Comparison of ENCODE assay signal across 30 cellular contexts in the genomic region with DNA sequence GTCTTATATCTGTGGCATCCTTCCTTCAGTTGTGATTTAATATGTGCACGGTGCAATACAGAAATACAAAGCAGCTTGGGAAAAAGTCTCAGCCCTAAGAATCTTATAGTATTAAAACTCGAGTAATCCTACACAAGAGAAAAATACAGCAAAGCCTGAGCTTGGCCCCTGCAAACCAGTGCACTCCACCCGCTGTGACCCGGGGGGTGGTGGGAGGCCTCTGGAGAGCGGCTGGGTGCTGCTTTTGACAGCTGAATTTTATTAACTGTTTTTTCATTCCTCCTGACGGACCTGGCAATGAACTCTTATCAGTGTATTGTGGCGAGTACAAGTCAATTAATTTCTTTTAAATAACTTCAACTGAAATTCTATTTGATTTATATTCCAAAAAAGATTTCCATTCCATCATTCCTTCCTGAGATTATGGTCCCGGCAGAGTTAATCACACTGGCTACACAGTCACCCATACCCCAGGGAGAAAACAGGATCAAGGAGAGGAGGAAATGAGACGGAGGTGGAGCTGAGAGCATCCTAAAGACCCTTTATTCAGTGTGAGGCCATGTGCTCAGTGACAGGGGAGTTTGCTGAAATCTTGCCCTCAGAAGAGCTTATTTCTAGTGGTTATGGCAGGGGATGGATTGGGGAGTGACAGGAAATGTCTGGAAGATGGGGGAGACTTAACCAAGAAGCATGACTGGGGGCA.
"Had no signal": no experiment of that assay in that cellular context is flagged by ENCODE, and none has a peak within 500 bp of the region (broad histone marks: within the 10 kb centered on the region; RNA-seq: fewer than 3 reads in every experiment).

No MANE protein-coding gene starts in this region.

- H3K9me3 Mint-ChIP-seq: activated CD4-positive, alpha-beta memory T cell treated with anti-CD3 and anti-CD28 coated beads, Interleukin-2, amount 10 ng/mL, durations not matched to agents 7 days and 5 days; activated naive CD8-positive, alpha-beta T cell treated with anti-CD3 and anti-CD28 coated beads, Interleukin-2, amount 10 ng/mL, durations not matched to agents 7 days and 5 days; T-cell had no signal

- H3K4me3 ChIP-seq: ascending aorta, SJCRH30, SK-N-MC had no signal

- H3K27me3 ChIP-seq: ascending aorta, SJCRH30 had no signal

- H3K27ac ChIP-seq: ascending aorta, KMS-11, SJCRH30, SK-N-MC, VCaP had no signal

- H3K9me3 ChIP-seq: ascending aorta, SJCRH30 had no signal

- H3K4me2 ChIP-seq: KMS-11 had no signal

- H3K4me3 Mint-ChIP-seq: activated CD4-positive, alpha-beta memory T cell treated with anti-CD3 and anti-CD28 coated beads, Interleukin-2, amount 10 ng/mL, durations not matched to agents 7 days and 5 days; activated CD8-positive, alpha-beta memory T cell treated with anti-CD3 and anti-CD28 coated beads, Interleukin-2, amount 10 ng/mL, durations not matched to agents 7 days and 5 days; activated naive CD8-positive, alpha-beta T cell treated with anti-CD3 and anti-CD28 coated beads, Interleukin-2, amount 10 ng/mL, durations not matched to agents 7 days and 5 days; T-cell; T-helper 17 cell had no signal

- H3K36me3 ChIP-seq: ascending aorta had no signal

- H3K27ac Mint-ChIP-seq: activated CD4-positive, alpha-beta memory T cell treated with anti-CD3 and anti-CD28 coated beads, Interleukin-2, amount 10 ng/mL, durations not matched to agents 7 days and 5 days; activated CD8-positive, alpha-beta memory T cell treated with anti-CD3 and anti-CD28 coated beads, Interleukin-2, amount 10 ng/mL, durations not matched to agents 7 days and 5 days; activated naive CD8-positive, alpha-beta T cell treated with anti-CD3 and anti-CD28 coated beads, Interleukin-2, amount 10 ng/mL, durations not matched to agents 7 days and 5 days; T-cell; T-helper 17 cell had no signal

- DNase-seq: activated CD4-positive, alpha-beta memory T cell treated with anti-CD3 and anti-CD28 coated beads, Interleukin-2, amount 10 ng/mL, durations not matched to agents 7 days and 5 days; activated CD4-positive, alpha-beta T cell treated with anti-CD3 and anti-CD28 coated beads for 1 hour; activated CD4-positive, alpha-beta T cell treated with anti-CD3 and anti-CD28 coated beads for 48 hours; activated CD4-positive, CD25-positive, alpha-beta regulatory T cell; activated CD8-positive, alpha-beta memory T cell treated with anti-CD3 and anti-CD28 coated beads for 24 hours; activated CD8-positive, alpha-beta memory T cell treated with anti-CD3 and anti-CD28 coated beads, Interleukin-2, amount 10 ng/mL, durations not matched to agents 7 days and 5 days; activated CD8-positive, alpha-beta memory T cell treated with anti-CD3 and anti-CD28 coated beads, Interleukin-2, amount 50 U/mL, for 48 hours; activated effector memory CD4-positive, alpha-beta T cell treated with Interleukin-2 at 50 U/mL for 16 hours; activated naive CD4-positive, alpha-beta T cell; activated naive CD4-positive, alpha-beta T cell treated with anti-CD3 and anti-CD28 coated beads, Interleukin-2, amount 50 U/mL, for 16 hours; activated naive CD8-positive, alpha-beta T cell treated with anti-CD3 and anti-CD28 coated beads, Interleukin-2, amount 10 ng/mL, durations not matched to agents 7 days and 5 days; activated T-cell treated with anti-CD3 and anti-CD28 coated beads, Interleukin-2, amount 50 U/mL, for 48 hours; amygdala; caudate nucleus; cerebellar nuclear complex; MM.1S; MV-4-11; NCI-H1092; NCI-H1436 treated with DMSO at 0.1 percent for 48 hours; NCI-H1694 treated with DMSO at 0.1 percent for 48 hours; NCI-H446; NCI-H526 treated with DMSO at 0.1 percent for 48 hours; SJCRH30; T-cell; T-helper 17 cell had no signal

- ATAC-seq: activated CD8-positive, alpha-beta memory T cell treated with anti-CD3 and anti-CD28 coated beads, Interleukin-2, amount 10 ng/mL, durations not matched to agents 7 days and 5 days; Panc1; T-cell; T-helper 17 cell had no signal

- H3K4me1 Mint-ChIP-seq: T-cell had no signal

- H3K36me3 Mint-ChIP-seq: activated CD8-positive, alpha-beta memory T cell treated with anti-CD3 and anti-CD28 coated beads, Interleukin-2, amount 10 ng/mL, durations not matched to agents 7 days and 5 days; activated naive CD8-positive, alpha-beta T cell treated with anti-CD3 and anti-CD28 coated beads, Interleukin-2, amount 10 ng/mL, durations not matched to agents 7 days and 5 days; T-cell had no signal
